8 cellular contexts compared by ENCODE assay signal in genomic region chr15:44738340-44738984, GRCh38. TPM values are rescaled to one million over a fixed set of nuclear protein-coding genes. Genes with fewer than 3 reads are reported as not detected.
A peak's percentile ranks its signal among the peaks of the same experiment; 100 is the strongest.
DNase-seq lines count a peak whose midpoint lies in the region; ATAC-seq and TF ChIP-seq lines count a peak whose summit lies in the region.

No MANE protein-coding gene starts in this region.

- peak in 2 of 3 donors; percentile 64 to 74 for DNase-seq in CD4-positive, CD25-positive, alpha-beta regulatory T cell
- peak; percentile 80 to 82 for DNase-seq in cardiac fibroblast (ENCODE audit: low read depth in 2 of 2)
- no peak for DNase-seq in left lung
- no peak for DNase-seq in putamen (ENCODE audit: low spot score)

- no peak for ATAC-seq in CD4-positive, CD25-positive, alpha-beta regulatory T cell (ENCODE audit: low read depth in 2 of 2)
- ATAC-seq in left lung: peak; percentile 79
- ATAC-seq in GM21423 (IDR thresholded peaks at IDR 0.05; ENCODE audit: unreplicated experiment): no peak
- no peak for ATAC-seq in HG03196 (IDR thresholded peaks at IDR 0.05; ENCODE audit: unreplicated experiment)

- H2AFZ ChIP-seq in OCI-LY3 (ENCODE audit: low read depth, low read length): no peak overlapping the region

- POLR2A ChIA-PET in HEK293 (lab: Yijun Ruan, JAX): interaction anchor here (0.6 to 2.3 kb wide), 6 partner anchors 10 to 1964 kb away, joined by 3 to 11 read pairs (median 3); partner anchors contain the start of genes B2M and PATL2

- peaks cover 0 to 5% (median 0%) of the 10 kb centered on the region in 7 donors for H3K9me3 Mint-ChIP-seq in CD4-positive, CD25-positive, alpha-beta regulatory T cell

- no peaks in the 10 kb centered on the region for H3K36me3 ChIP-seq in CD4-positive, CD25-positive, alpha-beta regulatory T cell (ENCODE audit: control insufficient read depth, insufficient read depth, low read length)
- H3K36me3 ChIP-seq in HEK293 (ENCODE audit: control insufficient read depth in 2 of 2, insufficient read depth in 1 of 2, low read length in 2 of 2) (no peaks in the 10 kb centered on the region), OCI-LY3 (replicated peaks; ENCODE audit: low read depth, low read length) (no peaks in the 10 kb centered on the region), left lung (no peaks in the 10 kb centered on the region)

- CTCF ChIA-PET in HEK293 (lab: Yijun Ruan, JAX): interaction anchor here (0.5 to 5.3 kb wide), 19 partner anchors 10 to 857 kb away, joined by 3 to 64 read pairs (median 3); partner anchors contain the start of gene SPG11

- H3K36me3 Mint-ChIP-seq in CD4-positive, CD25-positive, alpha-beta regulatory T cell: no peaks in the 10 kb centered on the region

- peak overlapping the region; percentile 23 to 91 (median 81) for H3K27ac Mint-ChIP-seq in CD4-positive, CD25-positive, alpha-beta regulatory T cell

- no peaks in the 10 kb centered on the region for H3K27me3 ChIP-seq in CD4-positive, CD25-positive, alpha-beta regulatory T cell (ENCODE audit: control insufficient read depth, insufficient read depth, low read length)
- H3K27me3 ChIP-seq in OCI-LY3 (ENCODE audit: low read depth, low read length): no peaks in the 10 kb centered on the region
- no peaks in the 10 kb centered on the region for H3K27me3 ChIP-seq in left lung

- no peaks in the 10 kb centered on the region for H3K27me3 Mint-ChIP-seq in CD4-positive, CD25-positive, alpha-beta regulatory T cell

- peak overlapping the region; percentile 87 for H3K4me3 ChIP-seq in CD4-positive, CD25-positive, alpha-beta regulatory T cell (ENCODE audit: low read depth, low read length)
- no peak overlapping the region for H3K4me3 ChIP-seq in HEK293 (ENCODE audit: low read depth, low read length)
- H3K4me3 ChIP-seq in OCI-LY3 (ENCODE audit: low read length): no peak overlapping the region
- no peak overlapping the region for H3K4me3 ChIP-seq in cardiac fibroblast (replicated peaks in 1 of 2; ENCODE audit: low read depth in 2 of 2, low read length in 2 of 2)
- no peak overlapping the region for H3K4me3 ChIP-seq in left lung

- intact Hi-C loops in left lung (cut with DNase I): loop anchor here (5.0 to 10.0 kb wide), 2 partner anchors 74 to 76 kb away; partner anchors contain the start of gene SPG11 (in 2 of the 2)

- H3K9ac ChIP-seq in OCI-LY3 (ENCODE audit: low read length): no peak overlapping the region

- TF ChIP-seq CTCF in HEK293 (tag by site-specific recombination; IDR thresholded peaks at IDR 0.05): no peak
- TF ChIP-seq CTCF in OCI-LY3 (IDR thresholded peaks at IDR 0.05; ENCODE audit: low read depth, low read length): peak; percentile 85
- peak; percentile 70 for TF ChIP-seq CTCF in cardiac fibroblast (IDR thresholded peaks at IDR 0.05; ENCODE audit: low read depth, low read length)
- peak; percentile 63 to 68 for TF ChIP-seq CTCF in left lung (IDR thresholded peaks at IDR 0.05)

- peak overlapping the region; percentile 87 for H3K27ac ChIP-seq in CD4-positive, CD25-positive, alpha-beta regulatory T cell (ENCODE audit: insufficient read depth, low read length, poor library complexity, severe bottlenecking)
- H3K27ac ChIP-seq in HEK293 (ENCODE audit: extremely low read depth, low read depth, low read length) (no peak overlapping the region), OCI-LY3 (ENCODE audit: low read length) (no peak overlapping the region), left lung (no peak overlapping the region)

- H3K4me1 Mint-ChIP-seq in CD4-positive, CD25-positive, alpha-beta regulatory T cell: peaks cover 30 to 60% (median 46%) of the 10 kb centered on the region in 4 donors

- H4K20me1 ChIP-seq in OCI-LY3 (ENCODE audit: insufficient read depth, low read length): no peaks in the 10 kb centered on the region

- peak overlapping the region; percentile 47 to 60 (median 54) for H3K4me3 Mint-ChIP-seq in CD4-positive, CD25-positive, alpha-beta regulatory T cell

- H3K9me3 ChIP-seq in CD4-positive, CD25-positive, alpha-beta regulatory T cell (ENCODE audit: control insufficient read depth in 2 of 2, low read length in 2 of 2): no peaks in the 10 kb centered on the region
- H3K9me3 ChIP-seq in HEK293 (ENCODE audit: control insufficient read depth, insufficient read depth, low read depth, low read length) (no peaks in the 10 kb centered on the region), OCI-LY3 (ENCODE audit: insufficient read depth, low read length) (no peaks in the 10 kb centered on the region), left lung (no peaks in the 10 kb centered on the region)

- H3K4me2 ChIP-seq in OCI-LY3 (ENCODE audit: low read length): no peak overlapping the region

- peaks cover 49% of the 10 kb centered on the region for H3K4me1 ChIP-seq in CD4-positive, CD25-positive, alpha-beta regulatory T cell (ENCODE audit: control insufficient read depth, insufficient read depth, low read length, poor library complexity, severe bottlenecking)
- H3K4me1 ChIP-seq in HEK293 (ENCODE audit: control insufficient read depth, insufficient read depth, low read length): no peaks in the 10 kb centered on the region
- H3K4me1 ChIP-seq in OCI-LY3 (ENCODE audit: low read length): peaks cover 30% of the 10 kb centered on the region
- H3K4me1 ChIP-seq in left lung: peaks cover 0 to 29% of the 10 kb centered on the region in 2 donors

- no peaks in the 10 kb centered on the region for H3K79me2 ChIP-seq in OCI-LY3 (ENCODE audit: low read length)

TF ChIP-seq in HEK293, 187 proteins besides CTCF, POLR2A, EP300 and RAD21:
- TF ChIP-seq ZNF561 (tag by site-specific recombination; IDR thresholded peaks at IDR 0.05; ENCODE audit: borderline replicate concordance): no peak
- TF ChIP-seq ZBTB21 (tag by site-specific recombination; IDR thresholded peaks at IDR 0.05): no peak
- TF ChIP-seq ZNF654 (tag by site-specific recombination; IDR thresholded peaks at IDR 0.05; ENCODE audit: low read depth): peak; percentile 48
- no peak for TF ChIP-seq PATZ1 (tag by site-specific recombination; IDR thresholded peaks at IDR 0.05)

RNA-seq across cellular contexts. Expression of gene TRIM69, which starts 2.1 kb away (rescaled TPM):
- 50.5 TPM for total RNA-seq in CD4-positive, CD25-positive, alpha-beta regulatory T cell
- 10 to 100 TPM; 38.1 to 61.5 (median 55.7) TPM for polyA plus RNA-seq in CD4-positive, CD25-positive, alpha-beta regulatory T cell
- total RNA-seq in left lung: 10 to 100 TPM; 26.6 to 30.8 TPM

RNA-seq across cellular contexts. Expression of gene B2M, which starts 27.1 kb away (rescaled TPM):
- total RNA-seq in CD4-positive, CD25-positive, alpha-beta regulatory T cell: 7,793 TPM
- polyA plus RNA-seq in CD4-positive, CD25-positive, alpha-beta regulatory T cell: over 10,000 TPM; 37,989 to 53,417 (median 43,977) TPM
- 1,000 to 10,000 TPM; 4,127 to 5,072 TPM for total RNA-seq in left lung

RNA-seq across cellular contexts. Expression of gene PATL2, which starts 27.3 kb away (rescaled TPM):
- total RNA-seq in CD4-positive, CD25-positive, alpha-beta regulatory T cell: 44.1 TPM
- polyA plus RNA-seq in CD4-positive, CD25-positive, alpha-beta regulatory T cell: 10 to 100 TPM in 2 of 4 donors, 1 to 10 TPM in 2; 7.8 to 20.6 (median 12.8) TPM
- 1 to 10 TPM; 1.7 to 3.8 TPM for total RNA-seq in left lung

Comparison
In these comparisons a context has a peak if more than half of its experiments do, and no peak if none do; other contexts are left out.
1. DNase-seq: peak in CD4-positive, CD25-positive, alpha-beta regulatory T cell (2 of 3) and cardiac fibroblast (2 of 2); none in left lung (0 of 2) and putamen (single experiment).